ENCODE assay signal across 1 cellular context in genomic region chr17:48616719-48617514, GRCh38.
TF ChIP-seq lines count a peak whose summit lies in the region.

No MANE protein-coding gene starts in this region.

TF ChIP-seq in GM23338, 12 proteins besides CTCF, POLR2A, EP300 and RAD21 (continued from another document):
- TF ChIP-seq, protein P1, sequence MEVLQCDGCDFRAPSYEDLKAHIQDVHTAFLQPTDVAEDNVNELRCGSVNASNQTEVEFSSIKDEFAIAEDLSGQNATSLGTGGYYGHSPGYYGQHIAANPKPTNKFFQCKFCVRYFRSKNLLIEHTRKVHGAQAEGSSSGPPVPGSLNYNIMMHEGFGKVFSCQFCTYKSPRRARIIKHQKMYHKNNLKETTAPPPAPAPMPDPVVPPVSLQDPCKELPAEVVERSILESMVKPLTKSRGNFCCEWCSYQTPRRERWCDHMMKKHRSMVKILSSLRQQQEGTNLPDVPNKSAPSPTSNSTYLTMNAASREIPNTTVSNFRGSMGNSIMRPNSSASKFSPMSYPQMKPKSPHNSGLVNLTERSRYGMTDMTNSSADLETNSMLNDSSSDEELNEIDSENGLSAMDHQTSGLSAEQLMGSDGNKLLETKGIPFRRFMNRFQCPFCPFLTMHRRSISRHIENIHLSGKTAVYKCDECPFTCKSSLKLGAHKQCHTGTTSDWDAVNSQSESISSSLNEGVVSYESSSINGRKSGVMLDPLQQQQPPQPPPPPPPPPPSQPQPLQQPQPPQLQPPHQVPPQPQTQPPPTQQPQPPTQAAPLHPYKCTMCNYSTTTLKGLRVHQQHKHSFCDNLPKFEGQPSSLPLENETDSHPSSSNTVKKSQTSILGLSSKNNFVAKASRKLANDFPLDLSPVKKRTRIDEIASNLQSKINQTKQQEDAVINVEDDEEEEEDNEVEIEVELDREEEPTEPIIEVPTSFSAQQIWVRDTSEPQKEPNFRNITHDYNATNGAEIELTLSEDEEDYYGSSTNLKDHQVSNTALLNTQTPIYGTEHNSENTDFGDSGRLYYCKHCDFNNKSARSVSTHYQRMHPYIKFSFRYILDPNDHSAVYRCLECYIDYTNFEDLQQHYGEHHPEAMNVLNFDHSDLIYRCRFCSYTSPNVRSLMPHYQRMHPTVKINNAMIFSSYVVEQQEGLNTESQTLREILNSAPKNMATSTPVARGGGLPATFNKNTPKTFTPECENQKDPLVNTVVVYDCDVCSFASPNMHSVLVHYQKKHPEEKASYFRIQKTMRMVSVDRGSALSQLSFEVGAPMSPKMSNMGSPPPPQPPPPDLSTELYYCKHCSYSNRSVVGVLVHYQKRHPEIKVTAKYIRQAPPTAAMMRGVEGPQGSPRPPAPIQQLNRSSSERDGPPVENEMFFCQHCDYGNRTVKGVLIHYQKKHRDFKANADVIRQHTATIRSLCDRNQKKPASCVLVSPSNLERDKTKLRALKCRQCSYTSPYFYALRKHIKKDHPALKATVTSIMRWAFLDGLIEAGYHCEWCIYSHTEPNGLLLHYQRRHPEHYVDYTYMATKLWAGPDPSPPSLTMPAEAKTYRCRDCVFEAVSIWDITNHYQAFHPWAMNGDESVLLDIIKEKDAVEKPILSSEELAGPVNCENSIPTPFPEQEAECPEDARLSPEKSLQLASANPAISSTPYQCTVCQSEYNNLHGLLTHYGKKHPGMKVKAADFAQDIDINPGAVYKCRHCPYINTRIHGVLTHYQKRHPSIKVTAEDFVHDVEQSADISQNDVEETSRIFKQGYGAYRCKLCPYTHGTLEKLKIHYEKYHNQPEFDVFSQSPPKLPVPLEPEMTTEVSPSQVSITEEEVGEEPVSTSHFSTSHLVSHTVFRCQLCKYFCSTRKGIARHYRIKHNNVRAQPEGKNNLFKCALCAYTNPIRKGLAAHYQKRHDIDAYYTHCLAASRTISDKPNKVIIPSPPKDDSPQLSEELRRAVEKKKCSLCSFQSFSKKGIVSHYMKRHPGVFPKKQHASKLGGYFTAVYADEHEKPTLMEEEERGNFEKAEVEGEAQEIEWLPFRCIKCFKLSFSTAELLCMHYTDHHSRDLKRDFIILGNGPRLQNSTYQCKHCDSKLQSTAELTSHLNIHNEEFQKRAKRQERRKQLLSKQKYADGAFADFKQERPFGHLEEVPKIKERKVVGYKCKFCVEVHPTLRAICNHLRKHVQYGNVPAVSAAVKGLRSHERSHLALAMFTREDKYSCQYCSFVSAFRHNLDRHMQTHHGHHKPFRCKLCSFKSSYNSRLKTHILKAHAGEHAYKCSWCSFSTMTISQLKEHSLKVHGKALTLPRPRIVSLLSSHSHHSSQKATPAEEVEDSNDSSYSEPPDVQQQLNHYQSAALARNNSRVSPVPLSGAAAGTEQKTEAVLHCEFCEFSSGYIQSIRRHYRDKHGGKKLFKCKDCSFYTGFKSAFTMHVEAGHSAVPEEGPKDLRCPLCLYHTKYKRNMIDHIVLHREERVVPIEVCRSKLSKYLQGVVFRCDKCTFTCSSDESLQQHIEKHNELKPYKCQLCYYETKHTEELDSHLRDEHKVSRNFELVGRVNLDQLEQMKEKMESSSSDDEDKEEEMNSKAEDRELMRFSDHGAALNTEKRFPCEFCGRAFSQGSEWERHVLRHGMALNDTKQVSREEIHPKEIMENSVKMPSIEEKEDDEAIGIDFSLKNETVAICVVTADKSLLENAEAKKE (CRISPR knock-in tag; IDR thresholded peaks at IDR 0.05) = no peak
- TF ChIP-seq CREB1 (CRISPR knock-in tag; IDR thresholded peaks at IDR 0.05; ENCODE audit: low read depth) = no peak
- TF ChIP-seq ZNF114 (CRISPR knock-in tag; IDR thresholded peaks at IDR 0.05) = no peak
- TF ChIP-seq JUNB (IDR thresholded peaks at IDR 0.05; ENCODE audit: unreplicated experiment) = no peak
- no peak for TF ChIP-seq POLR2AphosphoS5 (IDR thresholded peaks at IDR 0.05; ENCODE audit: low read depth)
- no peak for TF ChIP-seq NANOG (IDR thresholded peaks at IDR 0.05; ENCODE audit: borderline replicate concordance)
- TF ChIP-seq STAT1 (IDR thresholded peaks at IDR 0.05; ENCODE audit: unreplicated experiment) = no peak
